8 cellular contexts compared by ENCODE assay signal in genomic region chr11:122781378-122782040, GRCh38. TPM values are rescaled to one million over a fixed set of nuclear protein-coding genes. Genes with fewer than 3 reads are reported as not detected.
DNase-seq lines count a peak whose midpoint lies in the region; ATAC-seq and TF ChIP-seq lines count a peak whose summit lies in the region.

No MANE protein-coding gene starts in this region.

- peak; percentile 84 for TF ChIP-seq CTCF in coronary artery (IDR thresholded peaks at IDR 0.05)
- TF ChIP-seq CTCF in liver (IDR thresholded peaks at IDR 0.05; ENCODE audit: low read depth, low read length, missing input control) = peak; percentile 95

- H3K4me1 ChIP-seq in liver (ENCODE audit: control insufficient read depth in 4 of 4, insufficient read depth in 4 of 4, low read length in 3 of 4) = peaks cover 0 to 3% (median 0%) of the 10 kb centered on the region in 4 donors

- H3K27ac ChIP-seq in coronary artery (no peak overlapping the region), liver (ENCODE audit: low read depth in 1 of 2, low read length in 2 of 2) (no peak overlapping the region)

- no peaks in the 10 kb centered on the region for H3K27me3 ChIP-seq in liver (ENCODE audit: control insufficient read depth in 4 of 4, insufficient read depth in 4 of 4, low read length in 3 of 4)

- H3K9me3 ChIP-seq in liver (ENCODE audit: control insufficient read depth in 4 of 4, low read length in 3 of 4) = no peaks in the 10 kb centered on the region

- peak; percentile 91 to 97 for TF ChIP-seq RAD21 in liver (IDR thresholded peaks at IDR 0.05)

- ATAC-seq in HG03139 (IDR thresholded peaks at IDR 0.05; ENCODE audit: unreplicated experiment) = peak; percentile 81

- peaks cover 0 to 3% (median 0%) of the 10 kb centered on the region in 4 donors for H3K36me3 ChIP-seq in liver (ENCODE audit: control insufficient read depth in 4 of 4, insufficient read depth in 3 of 4, low read depth in 1 of 4, low read length in 3 of 4)

- H3K4me3 ChIP-seq in coronary artery (no peak overlapping the region), liver (ENCODE audit: low read depth in 1 of 3, low read length in 3 of 3) (no peak overlapping the region)

- H3K9ac ChIP-seq in liver (ENCODE audit: low read depth in 1 of 2, low read length in 2 of 2) = no peak overlapping the region

- 17% methylated on average over 12 of the region's 12 CpGs for WGBS in liver

- DNase-seq in NOMO-1 (lab: John Stamatoyannopoulos, UW; ENCODE audit: unreplicated experiment in 2 of 2) (peak; percentile 36 to 45), NOMO-1 treated with dmso at 0.1 percent for 144 hours (lab: John Stamatoyannopoulos, UW; ENCODE audit: unreplicated experiment) (no peak), NCI-H446 treated with DMSO at 0.1 percent for 48 hours (lab: John Stamatoyannopoulos, UW) (peak; percentile 84), coronary artery (ENCODE audit: low spot score) (peak; percentile 87)
- DNase-seq in activated CD4-positive, alpha-beta T cell treated with anti-CD3 and anti-CD28 coated beads for 48 hours = peak; percentile 86
- peak; percentile 21 to 71 (median 48) for DNase-seq in stimulated activated CD4-positive, alpha-beta T cell treated with anti-CD3 and anti-CD28 coated beads, TNF-alpha, amount 100 ng/mL, for 1 hour (ENCODE audit: low read depth in 3 of 3, low spot score in 1 of 3)

TF ChIP-seq in liver, 16 proteins besides CTCF, POLR2A, EP300 and RAD21:
- TF ChIP-seq YY1 (IDR thresholded peaks at IDR 0.05) (no peak), MAX (IDR thresholded peaks at IDR 0.05) (no peak), TAF1 (conservative IDR thresholded peaks at IDR 0.05) (no peak), GABPA (IDR thresholded peaks at IDR 0.05 in 1 of 2, conservative IDR thresholded peaks at IDR 0.05 in 1 of 2) (no peak), ZBTB33 (IDR thresholded peaks at IDR 0.05) (no peak), REST (IDR thresholded peaks at IDR 0.05) (no peak), EGR1 (IDR thresholded peaks at IDR 0.05; ENCODE audit: low read depth in 2 of 2) (no peak), HNF4G (IDR thresholded peaks at IDR 0.05) (no peak), HNF4A (conservative IDR thresholded peaks at IDR 0.05) (no peak), FOXA1 (IDR thresholded peaks at IDR 0.05) (no peak)

RNA-seq across cellular contexts. Expression of gene CRTAM, which starts 56.8 kb away (rescaled TPM):
- total RNA-seq in liver = under 1 TPM; 0.08 to 0.47 TPM
- under 1 TPM in 1 of 2 donors, not detected in 1; 0.20 TPM for polyA plus RNA-seq in liver
